Comparison of ENCODE assay signal across 8 cellular contexts in the genomic region with DNA sequence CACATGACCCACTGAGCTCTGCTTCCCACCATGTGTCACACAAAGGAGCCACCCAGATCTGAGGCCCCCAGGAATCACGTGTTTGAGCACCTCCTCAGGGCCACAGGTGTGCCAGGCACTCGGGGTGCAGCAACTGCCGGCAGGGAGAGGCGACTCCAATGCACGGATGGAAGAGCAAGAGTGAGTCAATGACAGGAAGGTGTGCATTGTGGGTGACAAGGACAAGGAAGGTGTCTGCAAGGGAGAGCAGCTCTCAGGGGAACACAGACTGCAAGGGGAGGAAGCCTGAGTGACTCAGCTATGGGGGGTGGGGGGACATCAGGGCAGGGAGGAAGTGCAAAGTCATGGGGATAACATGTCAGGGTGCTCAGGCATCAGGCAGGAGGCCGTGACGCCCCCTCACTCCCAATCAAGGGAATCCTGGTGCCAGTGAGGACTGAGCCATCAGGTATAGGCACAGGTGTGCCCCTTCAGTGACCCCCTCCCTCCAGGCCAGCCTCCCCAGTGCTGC.
A peak's percentile ranks its signal among the peaks of the same experiment; 100 is the strongest.
DNase-seq lines count a peak whose midpoint lies in the region; ATAC-seq lines count a peak whose summit lies in the region.

No MANE protein-coding gene starts in this region.

- H3K27ac Mint-ChIP-seq in naive thymus-derived CD4-positive, alpha-beta T cell: peak overlapping the region; percentile 48 to 83 (median 74)

- no peak overlapping the region for H3K27ac ChIP-seq in naive thymus-derived CD4-positive, alpha-beta T cell (ENCODE audit: low read depth, low read length)
- H3K27ac ChIP-seq in substantia nigra (ENCODE audit: low read depth, low read length, poor library complexity, severe bottlenecking): no peak overlapping the region

- no peak overlapping the region for H3K4me3 Mint-ChIP-seq in activated T-cell treated with anti-CD3 and anti-CD28 coated beads, Interleukin-2, amount 50 U/mL, for 4 hours
- H3K4me3 Mint-ChIP-seq in naive thymus-derived CD4-positive, alpha-beta T cell: no peak overlapping the region

- peaks cover 3 to 28% of the 10 kb centered on the region in 2 donors for H3K4me1 ChIP-seq in naive thymus-derived CD4-positive, alpha-beta T cell (ENCODE audit: control insufficient read depth in 2 of 2, insufficient read depth in 2 of 2, low read length in 2 of 2)

- no peaks in the 10 kb centered on the region for H3K27me3 ChIP-seq in naive thymus-derived CD4-positive, alpha-beta T cell (ENCODE audit: control insufficient read depth in 2 of 2, insufficient read depth in 2 of 2, low read length in 2 of 2)

- CTCF ChIA-PET in naive thymus-derived CD4-positive, alpha-beta T cell (lab: Charles Lee): interaction anchor here (0.6 to 11.7 kb wide), 2 partner anchors 31 to 102 kb away, joined by 3 to 147 read pairs; no protein-coding TSS in a partner anchor

- peak; percentile 27 for DNase-seq in CD1c-positive myeloid dendritic cell (ENCODE audit: extremely low spot score)
- peak; percentile 28 for DNase-seq in Jurkat, Clone E6-1 (ENCODE audit: low read depth, low spot score)
- peak; percentile 18 for DNase-seq in activated T-cell treated with anti-CD3 and anti-CD28 coated beads, Interleukin-2, amount 50 U/mL, for 4 hours
- no peak for DNase-seq in naive thymus-derived CD4-positive, alpha-beta T cell
- no peak for DNase-seq in NCI-H2227 (lab: John Stamatoyannopoulos, UW; ENCODE audit: unreplicated experiment)
- no peak for DNase-seq in substantia nigra (lab: John Stamatoyannopoulos, UW)
- DNase-seq in NCI-H2196 treated with DMSO at 0.1 percent for 48 hours (lab: John Stamatoyannopoulos, UW; ENCODE audit: unreplicated experiment): no peak

- peaks cover 46% of the 10 kb centered on the region for H3K36me3 Mint-ChIP-seq in activated T-cell treated with anti-CD3 and anti-CD28 coated beads, Interleukin-2, amount 50 U/mL, for 4 hours (ENCODE audit: insufficient read depth)
- H3K36me3 Mint-ChIP-seq in naive thymus-derived CD4-positive, alpha-beta T cell: peaks cover 14 to 69% (median 44%) of the 10 kb centered on the region in 5 donors

- no peaks in the 10 kb centered on the region for H3K27me3 Mint-ChIP-seq in activated T-cell treated with anti-CD3 and anti-CD28 coated beads, Interleukin-2, amount 50 U/mL, for 4 hours (ENCODE audit: low read depth)
- no peaks in the 10 kb centered on the region for H3K27me3 Mint-ChIP-seq in naive thymus-derived CD4-positive, alpha-beta T cell

- POLR2A ChIA-PET in naive thymus-derived CD4-positive, alpha-beta T cell (lab: Charles Lee): interaction anchor here (11.6 kb wide), 1 partner anchor 64 kb away, joined by 125 read pairs; a partner anchor contains a TSS

- no peaks in the 10 kb centered on the region for H3K9me3 Mint-ChIP-seq in activated T-cell treated with anti-CD3 and anti-CD28 coated beads, Interleukin-2, amount 50 U/mL, for 4 hours
- peaks cover 0 to 4% (median 0%) of the 10 kb centered on the region in 11 donors for H3K9me3 Mint-ChIP-seq in naive thymus-derived CD4-positive, alpha-beta T cell

- H3K4me3 ChIP-seq in Jurkat, Clone E6-1 (ENCODE audit: low read length): no peak overlapping the region
- no peak overlapping the region for H3K4me3 ChIP-seq in naive thymus-derived CD4-positive, alpha-beta T cell (ENCODE audit: low read length)

- H3K4me1 Mint-ChIP-seq in activated T-cell treated with anti-CD3 and anti-CD28 coated beads, Interleukin-2, amount 50 U/mL, for 4 hours (ENCODE audit: low read depth): peaks cover 38% of the 10 kb centered on the region
- peaks cover 24 to 44% (median 36%) of the 10 kb centered on the region in 7 donors for H3K4me1 Mint-ChIP-seq in naive thymus-derived CD4-positive, alpha-beta T cell

- peaks cover 13 to 85% (median 28%) of the 10 kb centered on the region in 3 experiments for H3K36me3 ChIP-seq in naive thymus-derived CD4-positive, alpha-beta T cell (ENCODE audit: control insufficient read depth in 2 of 3, insufficient read depth in 3 of 3, low read length in 3 of 3)

- ATAC-seq in activated T-cell treated with anti-CD3 and anti-CD28 coated beads, Interleukin-2, amount 50 U/mL, for 4 hours: peak; percentile 70 to 75
- peak; percentile 54 for ATAC-seq in naive thymus-derived CD4-positive, alpha-beta T cell
- no peak for ATAC-seq in HG02973 (IDR thresholded peaks at IDR 0.05; ENCODE audit: unreplicated experiment)

- H3K9me3 ChIP-seq in naive thymus-derived CD4-positive, alpha-beta T cell (ENCODE audit: control insufficient read depth in 2 of 3, low read length in 3 of 3): no peaks in the 10 kb centered on the region

- intact Hi-C loops in naive thymus-derived CD4-positive, alpha-beta T cell (cut with micrococcal nuclease): no loop called here

Comparison
In these comparisons a context has a peak if more than half of its experiments do, and no peak if none do; other contexts are left out.
1. DNase-seq: peak in CD1c-positive myeloid dendritic cell (single experiment), Jurkat, Clone E6-1 (single experiment) and activated T-cell treated with anti-CD3 and anti-CD28 coated beads, Interleukin-2, amount 50 U/mL, for 4 hours (single experiment); none in naive thymus-derived CD4-positive, alpha-beta T cell (0 of 9), NCI-H2227 (single experiment), substantia nigra (0 of 49) and NCI-H2196 treated with DMSO at 0.1 percent for 48 hours (single experiment).